In the genomic region with DNA sequence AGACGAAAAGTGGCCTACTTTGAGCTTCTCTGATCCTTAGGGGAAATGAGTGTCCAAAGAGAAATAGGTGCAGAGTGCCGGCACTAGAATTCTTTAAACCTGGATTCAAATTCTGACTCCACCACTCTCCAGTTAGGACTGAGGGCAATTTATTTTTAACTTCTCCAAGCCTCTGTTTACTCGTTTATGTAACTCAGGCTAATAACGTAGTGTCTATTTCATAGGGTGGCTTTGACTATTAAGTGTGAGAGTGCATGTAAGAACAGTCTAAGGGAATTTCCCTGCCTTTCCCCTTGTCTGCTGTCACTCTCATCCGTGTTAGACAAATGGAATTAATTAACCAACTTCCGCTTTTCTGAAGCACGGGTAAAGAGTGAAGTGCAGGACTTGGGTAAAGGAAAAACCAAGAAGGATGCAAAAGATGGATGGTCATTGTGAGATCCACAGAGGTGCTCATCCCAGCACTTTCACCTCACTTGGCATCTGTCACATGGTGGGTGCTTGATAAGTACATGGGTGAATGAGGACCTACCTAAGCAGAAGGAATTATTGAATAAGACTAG, we compare ENCODE assay signal across 8 cellular contexts. TPM values are rescaled to one million over a fixed set of nuclear protein-coding genes. Genes with fewer than 3 reads are reported as not detected.
DNase-seq lines count a peak whose midpoint lies in the region; ATAC-seq and TF ChIP-seq lines count a peak whose summit lies in the region.

No MANE protein-coding gene starts in this region.

- H2AFZ ChIP-seq in DND-41 (ENCODE audit: low read depth, low read length) (peak overlapping the region; percentile 85), OCI-LY7 (ENCODE audit: low read length) (peak overlapping the region; percentile 96)

- peak overlapping the region; percentile 90 for H3K4me2 ChIP-seq in DND-41 (ENCODE audit: insufficient read depth, low read length)
- H3K4me2 ChIP-seq in OCI-LY7 (ENCODE audit: low read length) = peak overlapping the region; percentile 75

- H4K20me1 ChIP-seq in DND-41 (ENCODE audit: insufficient read depth, low read length) = peaks cover 13% of the 10 kb centered on the region; the same call in 1 of the 2 replicates
- H4K20me1 ChIP-seq in OCI-LY7 (ENCODE audit: insufficient read depth, low read length) = peaks cover 4% of the 10 kb centered on the region; the same call in 1 of the 2 replicates

- peak; percentile 3; the same call in 1 of the 3 replicates for ATAC-seq in DND-41 (ENCODE audit: insufficient read depth, low read depth)

- H3K79me2 ChIP-seq in DND-41 (ENCODE audit: insufficient read depth, low read length) = peaks cover 70% of the 10 kb centered on the region
- peaks cover 48% of the 10 kb centered on the region for H3K79me2 ChIP-seq in OCI-LY7 (ENCODE audit: insufficient read depth, low read depth, low read length)

- H3K9me2 ChIP-seq in OCI-LY7 (ENCODE audit: insufficient read depth, low read length) = no peaks in the 10 kb centered on the region

- TF ChIP-seq POLR2A in spleen (IDR thresholded peaks at IDR 0.05) = no peak

- H3K4me1 ChIP-seq in DND-41 (ENCODE audit: insufficient read depth, low read length) (peaks cover 75% of the 10 kb centered on the region), OCI-LY7 (ENCODE audit: insufficient read depth, low read length, poor library complexity, severe bottlenecking) (peaks cover 59% of the 10 kb centered on the region), ascending aorta (peaks cover 0 to 28% of the 10 kb centered on the region in 2 donors), spleen (peaks cover 32 to 84% (median 61%) of the 10 kb centered on the region in 6 donors)

- peak overlapping the region; percentile 90 for H3K9ac ChIP-seq in DND-41 (ENCODE audit: low read depth, low read length)

- H3K27me3 ChIP-seq in DND-41 (ENCODE audit: insufficient read depth, low read length, poor library complexity) (no peaks in the 10 kb centered on the region), H7 (ENCODE audit: control insufficient read depth, insufficient read depth, low read length) (no peaks in the 10 kb centered on the region), ascending aorta (no peaks in the 10 kb centered on the region), spleen (replicated peaks in 1 of 7) (no peaks in the 10 kb centered on the region)

- no peaks in the 10 kb centered on the region for H3K9me3 ChIP-seq in DND-41 (ENCODE audit: insufficient read depth, low read length, severe bottlenecking)
- no peaks in the 10 kb centered on the region for H3K9me3 ChIP-seq in OCI-LY7 (ENCODE audit: low read length)
- no peaks in the 10 kb centered on the region for H3K9me3 ChIP-seq in ascending aorta
- H3K9me3 ChIP-seq in spleen = no peaks in the 10 kb centered on the region

- H3K4me1 Mint-ChIP-seq in immature natural killer cell = peaks cover 67 to 89% of the 10 kb centered on the region in 2 donors

- peak overlapping the region; percentile 93 to 99 (median 96) for H3K4me3 Mint-ChIP-seq in immature natural killer cell

- peaks cover 4 to 14% (median 7%) of the 10 kb centered on the region in 3 donors for H3K27me3 Mint-ChIP-seq in immature natural killer cell (ENCODE audit: low read depth in 3 of 3)

- H3K4me3 ChIP-seq in DND-41 (ENCODE audit: low read depth in 1 of 2, low read length in 2 of 2) (peak overlapping the region; percentile 60 to 83), H7 (ENCODE audit: insufficient read depth, low read depth, low read length) (peak overlapping the region; percentile 81), OCI-LY7 (ENCODE audit: low read depth, low read length, poor library complexity, severe bottlenecking) (peak overlapping the region; percentile 94), ascending aorta (peak overlapping the region; percentile 74 to 97), spleen (peak overlapping the region; percentile 59 to 87 (median 72))

- POLR2A ChIA-PET in OCI-LY7 (lab: Charles Lee) = interaction anchor here (0.6 to 8.6 kb wide), 6 partner anchors 13 to 245 kb away, joined by 3 to 64 read pairs (median 4); partner anchors contain the start of genes ZKSCAN4 and ZSCAN16

- DNase-seq in DND-41 = peak; percentile 13
- no peak for DNase-seq in H7
- DNase-seq in OCI-LY7 (ENCODE audit: low spot score) = peak; percentile 65
- DNase-seq in ascending aorta (ENCODE audit: low spot score in 2 of 2) = no peak
- DNase-seq in immature natural killer cell = peak in 2 of 3 donors; percentile 26 to 28
- DNase-seq in spleen = no peak
- no peak for DNase-seq in GM19240 (ENCODE audit: insufficient read length, low spot score)
- DNase-seq in NK-92 (lab: John Stamatoyannopoulos, UW; ENCODE audit: unreplicated experiment) = no peak

- CTCF ChIA-PET in OCI-LY7 (lab: Charles Lee; ENCODE audit: unreplicated experiment) = no interaction called here

- WGBS in spleen, 5 donors = 0 to 2% (median 1%) methylated on average over 7 of the region's 7 CpGs

- no peaks in the 10 kb centered on the region for H3K9me3 Mint-ChIP-seq in immature natural killer cell

- TF ChIP-seq CTCF in DND-41 (IDR thresholded peaks at IDR 0.05; ENCODE audit: borderline replicate concordance, extremely low read depth, low read length, poor library complexity, severe bottlenecking) = no peak
- no peak for TF ChIP-seq CTCF in OCI-LY7 (conservative IDR thresholded peaks at IDR 0.05; ENCODE audit: low read length)
- TF ChIP-seq CTCF in ascending aorta (IDR thresholded peaks at IDR 0.05) = no peak
- no peak for TF ChIP-seq CTCF in spleen (IDR thresholded peaks at IDR 0.05 in 8 of 11, conservative IDR thresholded peaks at IDR 0.05 in 3 of 11)

- H3K27ac Mint-ChIP-seq in immature natural killer cell = peak overlapping the region; percentile 97 to 100 (median 99)

- peak overlapping the region; percentile 99 for H3K27ac ChIP-seq in DND-41 (ENCODE audit: low read length)
- peak overlapping the region; percentile 91 for H3K27ac ChIP-seq in OCI-LY7 (ENCODE audit: low read depth, low read length, poor library complexity, severe bottlenecking)
- peak overlapping the region; percentile 95 to 98 for H3K27ac ChIP-seq in ascending aorta
- peak overlapping the region; percentile 88 to 98 (median 96) for H3K27ac ChIP-seq in spleen

- H3K36me3 ChIP-seq in DND-41 (ENCODE audit: insufficient read depth, low read length) = peaks cover 23% of the 10 kb centered on the region
- H3K36me3 ChIP-seq in H7 (replicated peaks; ENCODE audit: control insufficient read depth, insufficient read depth, low read length) = no peaks in the 10 kb centered on the region
- peaks cover 18% of the 10 kb centered on the region; the same call in 1 of the 2 replicates for H3K36me3 ChIP-seq in OCI-LY7 (ENCODE audit: insufficient read depth, low read length)
- H3K36me3 ChIP-seq in ascending aorta = no peaks in the 10 kb centered on the region
- peaks cover 0 to 14% (median 0%) of the 10 kb centered on the region in 6 donors for H3K36me3 ChIP-seq in spleen

- H3K36me3 Mint-ChIP-seq in immature natural killer cell = peaks cover 0 to 4% (median 0%) of the 10 kb centered on the region in 3 donors

- BruUV-seq in OCI-LY7 (replicated peaks; lab: Mats Ljungman, UMichigan) = no TSS peak

- intact Hi-C loops in OCI-LY7 (cut with micrococcal nuclease; ENCODE audit: unreplicated experiment) (loop anchor here (1.0 to 2.0 kb wide), 3 partner anchors 33 to 115 kb away; partner anchors contain the start of genes ZKSCAN4 and ZNF165), ascending aorta (cut with DNase I) (loop anchor here (2.0 to 5.0 kb wide), 5 partner anchors 57 to 845 kb away; partner anchors contain the start of genes ZNF165, ZSCAN26 and ZSCAN31), spleen (cut with DNase I; ENCODE audit: low total_unique reads) (loop anchor here (10.0 kb wide), 2 partner anchors 87 to 217 kb away; partner anchors contain the start of gene ZSCAN9)

RNA-seq across cellular contexts. Expression of gene ZKSCAN8, which starts 4.1 kb away (rescaled TPM):
- total RNA-seq in H7 (2014; rRNA removed; shearing (Covaris generic)) = 13.4 and 18.6 TPM in 2 replicates
- 16.6 and 20.7 TPM in 2 replicates for total RNA-seq in OCI-LY7 (2014; rRNA removed; shearing (Covaris generic))
- total RNA-seq in OCI-LY7 (2022) (22.3 and 25.1 TPM in 2 replicates), ascending aorta (8.7 TPM), spleen (10 to 100 TPM; 22.2 to 33.0 (median 28.6) TPM)
- polyA plus RNA-seq in immature natural killer cell (1 to 10 TPM in 1 of 3 donors, under 1 TPM in 2; 0.22 to 1.8 (median 0.44) TPM), spleen (1 to 10 TPM; 3.1 to 4.4 (median 3.4) TPM)

RNA-seq across cellular contexts. Expression of gene ZSCAN16, which starts 13.1 kb away (rescaled TPM):
- 4.0 and 4.3 TPM in 2 replicates for total RNA-seq in H7 (2014; rRNA removed; shearing (Covaris generic))
- 8.6 and 10.8 TPM in 2 replicates for total RNA-seq in OCI-LY7 (2014; rRNA removed; shearing (Covaris generic))
- 7.6 and 8.4 TPM in 2 replicates for total RNA-seq in OCI-LY7 (2022)
- total RNA-seq in ascending aorta = not detected
- polyA plus RNA-seq in immature natural killer cell = 10 to 100 TPM in 1 of 3 donors, 1 to 10 TPM in 2; 5.8 to 15.6 (median 9.3) TPM
- 10 to 100 TPM in 2 of 7 donors, 1 to 10 TPM in 5; 6.2 to 11.7 (median 8.4) TPM for total RNA-seq in spleen
- polyA plus RNA-seq in spleen = 10 to 100 TPM in 1 of 3 donors, 1 to 10 TPM in 2; 8.6 to 11.1 (median 8.8) TPM

RNA-seq across cellular contexts. Expression of gene ZNF165, which starts 57.2 kb away (rescaled TPM):
- 2.1 and 3.5 TPM in 2 replicates for total RNA-seq in H7 (2014; rRNA removed; shearing (Covaris generic))
- 2.6 and 4.9 TPM in 2 replicates for total RNA-seq in OCI-LY7 (2014; rRNA removed; shearing (Covaris generic))
- total RNA-seq in OCI-LY7 (2022) (3.1 and 3.2 TPM in 2 replicates), ascending aorta (not detected), spleen (1 to 10 TPM in 4 of 7 donors, under 1 TPM in 3; 0.60 to 2.0 (median 1.0) TPM)
- polyA plus RNA-seq in immature natural killer cell (under 1 TPM in 2 of 3 donors, not detected in 1; 0.35 to 0.39 TPM), spleen (1 to 10 TPM in 2 of 3 donors, under 1 TPM in 1; 0.77 to 1.9 (median 1.3) TPM)

Comparison
In these comparisons a context has a peak if more than half of its experiments do, and no peak if none do; other contexts are left out.
1. DNase-seq: peak in DND-41 (single experiment), OCI-LY7 (single experiment) and immature natural killer cell (2 of 3); none in H7 (single experiment), ascending aorta (0 of 2), spleen (single experiment), GM19240 (single experiment) and NK-92 (single experiment).
2. Peak in every context shown above with its lines, with median percentiles within 50 percentile points of each other: H3K27ac ChIP-seq and H3K4me3 ChIP-seq.